ENCODE assay signal across 21 cellular contexts in the genomic region with DNA sequence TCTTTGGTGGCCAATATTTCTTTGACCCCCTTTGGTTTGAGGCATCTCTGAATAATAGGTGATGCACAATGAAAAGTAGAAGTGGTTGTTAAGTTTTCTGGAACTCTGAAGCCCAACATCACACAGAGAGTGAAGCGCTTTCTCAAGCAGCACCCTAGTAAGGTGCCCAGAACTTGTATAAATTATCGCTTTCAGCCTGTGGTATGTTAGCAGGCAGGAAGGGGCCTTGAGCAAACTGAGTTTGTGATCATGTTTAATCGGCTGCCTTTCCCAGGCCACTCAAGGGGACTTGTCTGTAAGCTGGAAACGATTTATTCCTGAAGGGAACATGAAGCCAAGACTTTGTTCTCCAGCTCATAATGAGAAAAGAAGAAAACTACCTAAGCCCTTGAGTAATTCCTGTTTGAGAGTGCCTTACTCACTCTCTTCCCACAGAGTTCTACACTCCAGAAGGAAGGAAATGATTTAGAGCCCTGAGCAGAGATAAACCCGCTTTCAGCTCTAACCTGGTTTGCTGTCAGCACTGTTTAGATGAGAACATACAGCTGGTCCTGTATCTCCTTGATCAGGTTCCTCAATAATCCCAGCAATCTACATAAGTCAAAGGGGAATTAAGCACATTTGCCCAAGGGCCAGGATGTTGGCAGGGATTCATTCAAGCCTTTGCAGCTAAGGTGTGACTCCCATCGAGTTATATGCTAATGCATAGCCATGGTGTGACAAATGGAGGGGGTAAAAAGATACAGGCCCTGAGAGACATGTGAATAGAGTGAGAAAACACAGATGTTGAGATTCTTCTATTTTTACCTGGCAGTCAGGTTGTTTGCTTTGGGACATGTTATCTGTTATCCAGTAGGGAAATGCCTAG.
"Had no signal": no experiment of that assay in that cellular context is flagged by ENCODE, and none has a peak within 500 bp of the region (broad histone marks: within the 10 kb centered on the region; RNA-seq: fewer than 3 reads in every experiment).

No MANE protein-coding gene starts in this region.

- ATAC-seq: gastroesophageal sphincter; left lobe of liver; stimulated activated naive B cell treated with anti-CD40 and anti-IgM and Interleukin-4, amounts not matched to agents 10 μg/mL and 1 μg/mL and 100 μg/mL, for 72 hours had no signal

- H3K36me3 ChIP-seq: gastroesophageal sphincter, right atrium auricular region, sigmoid colon, stomach, thoracic aorta, transverse colon had no signal

- DNase-seq: cortex of kidney; dorsolateral prefrontal cortex; glutamatergic neuron; islet precursor cell; mammary epithelial cell; midbrain; occipital lobe; sigmoid colon; stimulated activated CD4-positive, alpha-beta T cell treated with anti-CD3 and anti-CD28 coated beads, Interleukin-2, amount 100 ng/mL, for 24 hours; stimulated activated CD4-positive, alpha-beta T cell treated with anti-CD3 and anti-CD28 coated beads, Interleukin-4, amount 100 ng/mL, for 4 hours; stimulated activated naive B cell treated with anti-CD40 and anti-IgM and Interleukin-4, amounts not matched to agents 10 μg/mL and 1 μg/mL and 100 μg/mL, for 72 hours; stomach; substantia nigra; transverse colon had no signal

- H3K27me3 ChIP-seq: dorsolateral prefrontal cortex, gastroesophageal sphincter, right atrium auricular region, sigmoid colon, stomach, transverse colon had no signal

- H3K27me3 Mint-ChIP-seq: central memory CD8-positive, alpha-beta T cell had no signal

- H3K4me1 ChIP-seq: gastroesophageal sphincter, right atrium auricular region, sigmoid colon, stomach, transverse colon had no signal

- H3K4me3 ChIP-seq: dorsolateral prefrontal cortex, gastroesophageal sphincter, right atrium auricular region, sigmoid colon, skin epidermis, stomach, thoracic aorta, transverse colon had no signal

- H3K9me3 ChIP-seq: gastroesophageal sphincter, right atrium auricular region, sigmoid colon, stomach, thoracic aorta, transverse colon had no signal

- H3K4me1 Mint-ChIP-seq: central memory CD8-positive, alpha-beta T cell; stimulated activated naive B cell treated with anti-CD40 and anti-IgM and Interleukin-4, amounts not matched to agents 10 μg/mL and 1 μg/mL and 100 μg/mL, for 72 hours had no signal

- H3K36me3 Mint-ChIP-seq: natural killer cell treated with Interleukin-12 subunit alpha and Interleukin-12 subunit beta and Interleukin-15 and Interleukin-18, amount 100 ng/mL, for 72 hours; stimulated activated naive B cell treated with anti-CD40 and anti-IgM and Interleukin-4, amounts not matched to agents 10 μg/mL and 1 μg/mL and 100 μg/mL, for 72 hours had no signal

- H3K27ac ChIP-seq: dorsolateral prefrontal cortex, gastroesophageal sphincter, right atrium auricular region, sigmoid colon, skin epidermis, stomach, thoracic aorta, transverse colon had no signal

- H3K27ac Mint-ChIP-seq: natural killer cell treated with Interleukin-12 subunit alpha and Interleukin-12 subunit beta and Interleukin-15 and Interleukin-18, amount 100 ng/mL, for 72 hours; stimulated activated naive B cell treated with anti-CD40 and anti-IgM and Interleukin-4, amounts not matched to agents 10 μg/mL and 1 μg/mL and 100 μg/mL, for 72 hours had no signal

- H3K4me3 Mint-ChIP-seq: central memory CD8-positive, alpha-beta T cell; natural killer cell treated with Interleukin-12 subunit alpha and Interleukin-12 subunit beta and Interleukin-15 and Interleukin-18, amount 100 ng/mL, for 72 hours; stimulated activated naive B cell treated with anti-CD40 and anti-IgM and Interleukin-4, amounts not matched to agents 10 μg/mL and 1 μg/mL and 100 μg/mL, for 72 hours had no signal
